15 cellular contexts compared by ENCODE assay signal in genomic region chr18:70322928-70323327, GRCh38. TPM values are rescaled to one million over a fixed set of nuclear protein-coding genes. Genes with fewer than 3 reads are reported as not detected.
DNase-seq lines count a peak whose midpoint lies in the region; ATAC-seq, FAIRE-seq and TF ChIP-seq lines count a peak whose summit lies in the region.
"Had no signal": no experiment of that assay in that cellular context is flagged by ENCODE, and none has a peak within 500 bp of the region (broad histone marks: within the 10 kb centered on the region; RNA-seq: fewer than 3 reads in every experiment).

No MANE protein-coding gene starts in this region.

- no peak for TF ChIP-seq POLR2A in erythroblast (IDR thresholded peaks at IDR 0.05; ENCODE audit: low read length)
- TF ChIP-seq POLR2A in HepG2 (IDR thresholded peaks at IDR 0.05; ENCODE audit: insufficient read depth in 1 of 2, low read depth in 2 of 2, low read length in 2 of 2) = no peak

- H3K27ac Mint-ChIP-seq in activated CD4-positive, alpha-beta T cell treated with anti-CD3 and anti-CD28 coated beads for 36 hours = no peak overlapping the region
- H3K27ac Mint-ChIP-seq: activated naive CD4-positive, alpha-beta T cell treated with anti-CD3 and anti-CD28 coated beads for 36 hours had no signal

- BruUV-seq in A673 (replicated peaks; lab: Mats Ljungman, UMichigan) (no TSS peak), PC-3 (replicated peaks; lab: Mats Ljungman, UMichigan) (no TSS peak), HepG2 (replicated peaks; lab: Mats Ljungman, UMichigan) (no TSS peak)

- H4K20me1 ChIP-seq in PC-3 (ENCODE audit: low read length) (no peaks in the 10 kb centered on the region), HepG2 (ENCODE audit: insufficient read depth, low read length) (no peaks in the 10 kb centered on the region)

- H3K4me1 ChIP-seq in A673 (ENCODE audit: insufficient read depth, low read length, poor library complexity, severe bottlenecking) (peaks cover 4% of the 10 kb centered on the region), PC-3 (ENCODE audit: insufficient read depth, low read length) (no peaks in the 10 kb centered on the region; the same call in 1 of the 2 replicates), HepG2 (ENCODE audit: insufficient read depth, low read length) (peaks cover 26% of the 10 kb centered on the region)

- 77% methylated on average over 5 of the region's 5 CpGs for WGBS in HepG2 (ENCODE audit: low lambda C conversion rate)

- CTCF ChIA-PET in A673 (lab: Charles Lee) = no interaction called here
- CTCF ChIA-PET in PC-3 (lab: Charles Lee) = no interaction called here
- CTCF ChIA-PET in HepG2 (lab: Yijun Ruan, JAX; ENCODE audit: low intra/inter-chr PET ratio, low total read pairs) = interaction anchor here (1.2 kb wide), 1 partner anchor 111 kb away, joined by 3 read pairs; no protein-coding TSS in a partner anchor
- CTCF ChIA-PET in activated CD4-positive, alpha-beta T cell treated with anti-CD3 and anti-CD28 coated beads for 36 hours (lab: Charles Lee) = no interaction called here

- no peak for ATAC-seq in PC-3
- peak; percentile 73 for ATAC-seq in HepG2
- ATAC-seq in activated CD4-positive, alpha-beta T cell treated with anti-CD3 and anti-CD28 coated beads for 36 hours = no peak

- TF ChIP-seq EP300 in HepG2 (IDR thresholded peaks at IDR 0.05; ENCODE audit: low read depth in 2 of 2, low read length in 2 of 2) (0 out of 4 replicates have a peak, but pooled peaks of 1 of the 2 experiments have one; percentile 32), HepG2 (CRISPR knock-in tag; IDR thresholded peaks at IDR 0.05; ENCODE audit: borderline replicate concordance) (no peak)

- no peak for FAIRE-seq in HepG2 (lab: Jason Lieb, UNC)

- in situ Hi-C loops in HepG2 (cut with HindIII; ENCODE audit: extremely low pct_ligation_motif_present, low pct_unique_long_range_greater_than_20kb) = no loop called here

- H3K27me3 ChIP-seq in A673 (replicated peaks; ENCODE audit: insufficient read depth, low read depth, low read length, poor library complexity) (no peaks in the 10 kb centered on the region), PC-3 (ENCODE audit: low read length) (no peaks in the 10 kb centered on the region), HepG2 (ENCODE audit: control insufficient read depth in 1 of 2, insufficient read depth in 2 of 2, low read length in 2 of 2) (no peaks in the 10 kb centered on the region)
- H3K27me3 ChIP-seq: transverse colon had no signal

- POLR2A ChIA-PET in A673 (lab: Charles Lee; ENCODE audit: low non-redundant PET) (no interaction called here), PC-3 (lab: Charles Lee; ENCODE audit: unreplicated experiment) (no interaction called here), HepG2 (lab: Yijun Ruan, JAX) (interaction anchor here (1.4 kb wide), 1 partner anchor 55 kb away, joined by 3 read pairs; no protein-coding TSS in a partner anchor)
- POLR2A ChIA-PET in activated CD4-positive, alpha-beta T cell treated with anti-CD3 and anti-CD28 coated beads for 36 hours (lab: Charles Lee) = no interaction called here

- H3K9ac ChIP-seq in PC-3 (ENCODE audit: low read length) = no peak overlapping the region
- H3K9ac ChIP-seq in HepG2 (ENCODE audit: insufficient read depth, low read depth, low read length) = peak overlapping the region; percentile 28; the same call in 1 of the 2 replicates
- H3K9ac ChIP-seq: KMS-11 had no signal

- H3K9me2 ChIP-seq in PC-3 (replicated peaks; ENCODE audit: low read length) = no peaks in the 10 kb centered on the region

- H3F3A ChIP-seq in PC-3 (ENCODE audit: low read length, unreplicated experiment) = no peaks in the 10 kb centered on the region

- no peak overlapping the region for H3K4me3 Mint-ChIP-seq in activated CD4-positive, alpha-beta T cell treated with anti-CD3 and anti-CD28 coated beads for 36 hours
- H3K4me3 Mint-ChIP-seq: activated naive CD4-positive, alpha-beta T cell treated with anti-CD3 and anti-CD28 coated beads for 36 hours had no signal

- no peaks in the 10 kb centered on the region for H3K4me1 Mint-ChIP-seq in activated CD4-positive, alpha-beta T cell treated with anti-CD3 and anti-CD28 coated beads for 36 hours

- no peak for TF ChIP-seq CTCF in A673 (conservative IDR thresholded peaks at IDR 0.05; ENCODE audit: low read depth, low read length)
- TF ChIP-seq CTCF in PC-3 (conservative IDR thresholded peaks at IDR 0.05; ENCODE audit: low read depth, low read length) = no peak
- no peak for TF ChIP-seq CTCF in HepG2 (CRISPR knock-in tag; IDR thresholded peaks at IDR 0.05)

- intact Hi-C loops in A673 (cut with micrococcal nuclease; ENCODE audit: unreplicated experiment) = no loop called here
- intact Hi-C loops in PC-3 (cut with micrococcal nuclease) = no loop called here
- intact Hi-C loops in HepG2 (cut with micrococcal nuclease; ENCODE audit: unreplicated experiment) = no loop called here
- intact Hi-C loops in activated CD4-positive, alpha-beta T cell treated with anti-CD3 and anti-CD28 coated beads for 36 hours (cut with DNase I, micrococcal nuclease) = no loop called here

- H2AFZ ChIP-seq in PC-3 (ENCODE audit: low read length) (no peak overlapping the region), HepG2 (ENCODE audit: low read length) (no peak overlapping the region)

- H3K27me3 Mint-ChIP-seq in activated CD4-positive, alpha-beta T cell treated with anti-CD3 and anti-CD28 coated beads for 36 hours = no peaks in the 10 kb centered on the region

- peak; percentile 5 for DNase-seq in A673 (ENCODE audit: low spot score)
- peak; percentile 31 for DNase-seq in PC-3
- DNase-seq in erythroblast (lab: John Stamatoyannopoulos, UW) = peak; percentile 14 to 16
- DNase-seq in HepG2 (ENCODE audit: low spot score) = peak; percentile 54
- no peak for DNase-seq in SW 1271 (lab: John Stamatoyannopoulos, UW)
- DNase-seq in Kasumi-1 (lab: John Stamatoyannopoulos, UW) = no peak
- no peak for DNase-seq in NCI-H1436 (lab: John Stamatoyannopoulos, UW)
- no peak for DNase-seq in activated CD4-positive, alpha-beta T cell treated with anti-CD3 and anti-CD28 coated beads for 36 hours
- DNase-seq: activated CD8-positive, alpha-beta memory T cell treated with anti-CD3 and anti-CD28 coated beads for 24 hours; activated naive CD4-positive, alpha-beta T cell treated with anti-CD3 and anti-CD28 coated beads for 36 hours; dermis blood vessel endothelial cell; RPMI8226; T1000; transverse colon had no signal

- H3K4me3 ChIP-seq in A673 (ENCODE audit: low read depth, low read length, poor library complexity, severe bottlenecking) (no peak overlapping the region), PC-3 (ENCODE audit: low read length) (no peak overlapping the region), HepG2 (replicated peaks in 1 of 3; ENCODE audit: insufficient read depth in 1 of 3, low read depth in 2 of 3, low read length in 3 of 3) (no peak overlapping the region)
- H3K4me3 ChIP-seq: transverse colon had no signal

- H3K36me3 ChIP-seq in A673 (ENCODE audit: insufficient read depth, low read length, poor library complexity, severe bottlenecking) (peaks cover 7% of the 10 kb centered on the region), PC-3 (ENCODE audit: low read depth, low read length) (peaks cover 18% of the 10 kb centered on the region), HepG2 (replicated peaks in 1 of 2; ENCODE audit: control insufficient read depth in 1 of 2, insufficient read depth in 2 of 2, low read length in 2 of 2) (peaks cover 11 to 20% of the 10 kb centered on the region in 2 experiments)

- H3K79me2 ChIP-seq in PC-3 (ENCODE audit: low read length) (peaks cover 90% of the 10 kb centered on the region), HepG2 (ENCODE audit: insufficient read depth, low read length) (peaks cover 89% of the 10 kb centered on the region)

- peaks cover 4% of the 10 kb centered on the region for H3K36me3 Mint-ChIP-seq in activated CD4-positive, alpha-beta T cell treated with anti-CD3 and anti-CD28 coated beads for 36 hours (ENCODE audit: low read depth)

- H3K9me3 ChIP-seq in A673 (ENCODE audit: low read depth, low read length, poor library complexity, severe bottlenecking) (no peaks in the 10 kb centered on the region), PC-3 (ENCODE audit: low read length) (no peaks in the 10 kb centered on the region), HepG2 (ENCODE audit: low read length) (no peaks in the 10 kb centered on the region)
- H3K9me3 ChIP-seq: transverse colon had no signal

- no peaks in the 10 kb centered on the region for H3K9me3 Mint-ChIP-seq in activated CD4-positive, alpha-beta T cell treated with anti-CD3 and anti-CD28 coated beads for 36 hours (ENCODE audit: low read depth)
- H3K9me3 Mint-ChIP-seq: activated naive CD4-positive, alpha-beta T cell treated with anti-CD3 and anti-CD28 coated beads for 36 hours had no signal

- H3K4me2 ChIP-seq in PC-3 (ENCODE audit: low read length) = no peak overlapping the region
- H3K4me2 ChIP-seq in HepG2 (ENCODE audit: low read depth, low read length) = peak overlapping the region; percentile 37
- H3K4me2 ChIP-seq: KMS-11 had no signal

- no peak for TF ChIP-seq RAD21 in HepG2 (CRISPR knock-in tag; IDR thresholded peaks at IDR 0.05)

- H3K27ac ChIP-seq in A673 (ENCODE audit: low read depth, low read length, poor library complexity, severe bottlenecking) (no peak overlapping the region), PC-3 (ENCODE audit: low read length) (no peak overlapping the region), HepG2 (ENCODE audit: extremely low read length, insufficient read depth, low read length) (peak overlapping the region; percentile 30)
- H3K27ac ChIP-seq: KMS-11, transverse colon had no signal

RNA-seq across cellular contexts. Expression of gene SOCS6, which starts 34.1 kb away (rescaled TPM):
- total RNA-seq in A673 (2021) = 15.5 and 20.1 TPM in 2 replicates
- total RNA-seq in PC-3 (2014; rRNA removed) = 17.9 and 20.8 TPM in 2 replicates
- total RNA-seq in HepG2 (2016; rRNA removed; fragmentation: Illumina TruSeq; extraction: Trizol) = 38.3 and 49.0 TPM in 2 replicates
- total RNA-seq in HepG2 (2016; cell fraction: cytosol; rRNA removed; fragmentation: Illumina TruSeq; extraction: Trizol; ENCODE audit: low read depth) = 5.6 and 6.6 TPM in 2 replicates
- total RNA-seq in HepG2 (2016; cell fraction: insoluble cytoplasmic fraction; rRNA removed; fragmentation: Illumina TruSeq; extraction: Trizol) = 37.6 and 47.6 TPM in 2 replicates
- 27.3 and 28.4 TPM in 2 replicates for total RNA-seq in HepG2 (2016; cell fraction: membrane; rRNA removed; fragmentation: Illumina TruSeq; extraction: Trizol)
- 30.4 and 31.8 TPM in 2 replicates for total RNA-seq in HepG2 (2016; cell fraction: nucleus; rRNA removed; fragmentation: Illumina TruSeq; extraction: Trizol)
- 16.4 and 18.6 TPM in 2 replicates for polyA plus RNA-seq in HepG2 (2011; rRNA removed)
- 12.9 and 16.3 TPM in 2 replicates for polyA plus RNA-seq in HepG2 (2011; cell fraction: cytosol; rRNA removed)
- polyA plus RNA-seq in HepG2 (2011; cell fraction: nucleus; rRNA removed) = 11.7 and 13.4 TPM in 2 replicates
- 16.0 and 19.4 TPM in 2 replicates for polyA plus RNA-seq in HepG2 (2012)
- 3.9 and 4.2 TPM in 2 replicates for polyA plus RNA-seq in HepG2 (2016; cell fraction: cytosol; fragmentation: Illumina TruSeq; extraction: Trizol; ENCODE audit: low read depth)
- 29.0 and 32.7 TPM in 2 replicates for polyA plus RNA-seq in HepG2 (2016; cell fraction: insoluble cytoplasmic fraction; fragmentation: Illumina TruSeq; extraction: Trizol; ENCODE audit: low read depth)
- 13.0 and 13.4 TPM in 2 replicates for polyA plus RNA-seq in HepG2 (2016; cell fraction: membrane; fragmentation: Illumina TruSeq; extraction: Trizol; ENCODE audit: low read depth)
- 29.4 and 30.4 TPM in 2 replicates for polyA plus RNA-seq in HepG2 (2016; cell fraction: nucleus; fragmentation: Illumina TruSeq; extraction: Trizol; ENCODE audit: insufficient read depth, low read depth)
- polyA minus RNA-seq in HepG2 (2011; rRNA and poly(A)+ RNA removed; ENCODE audit: low replicate concordance) = 25.5 and 66.8 TPM in 2 replicates
- polyA minus RNA-seq in HepG2 (2011; cell fraction: cytosol; rRNA and poly(A)+ RNA removed) = 23.0 and 28.6 TPM in 2 replicates
- polyA minus RNA-seq in HepG2 (2011; cell fraction: nucleus; rRNA and poly(A)+ RNA removed) = 53.8 and 56.2 TPM in 2 replicates
- 1 to 10 TPM; 1.7 to 2.1 TPM for total RNA-seq in activated CD4-positive, alpha-beta T cell treated with anti-CD3 and anti-CD28 coated beads for 36 hours

Comparison
In these comparisons a context has a peak if more than half of its experiments do, and no peak if none do; other contexts are left out.
1. DNase-seq: peak in A673 (single experiment), PC-3 (single experiment), erythroblast (2 of 2) and HepG2 (single experiment); none in SW 1271 (0 of 2), Kasumi-1 (0 of 2), NCI-H1436 (single experiment) and activated CD4-positive, alpha-beta T cell treated with anti-CD3 and anti-CD28 coated beads for 36 hours (single experiment).